ENCODE assay signal across 1 cellular context in genomic region chr9:14741369-14741768, GRCh38.
TF ChIP-seq lines count a peak whose summit lies in the region.

No MANE protein-coding gene starts in this region.

TF ChIP-seq in HepG2, 621 proteins besides CTCF, POLR2A, EP300 and RAD21:
- TF ChIP-seq GZF1 (CRISPR knock-in tag; IDR thresholded peaks at IDR 0.05) (no peak), RBM22 (optimal IDR thresholded peaks at IDR 0.05; ENCODE audit: low read length) (peak; percentile 81)
